Comparison of ENCODE assay signal across 16 cellular contexts in genomic region chr13:41897126-41897525, GRCh38.
DNase-seq lines count a peak whose midpoint lies in the region; ATAC-seq and TF ChIP-seq lines count a peak whose summit lies in the region.
"Had no signal": no experiment of that assay in that cellular context is flagged by ENCODE, and none has a peak within 500 bp of the region (broad histone marks: within the 10 kb centered on the region; RNA-seq: fewer than 3 reads in every experiment).

No MANE protein-coding gene starts in this region.

- no peaks in the 10 kb centered on the region for H3K27me3 ChIP-seq in SJCRH30
- H3K27me3 ChIP-seq in gastroesophageal sphincter = no peaks in the 10 kb centered on the region
- H3K27me3 ChIP-seq: BLaER1 treated with 17β-estradiol and CSF1 and Interleukin-3, amounts not matched to agents 10 nM and 100 nM had no signal

- DNase-seq in ELR (ENCODE audit: low read depth) (peak; percentile 17), amniotic epithelial cell (ENCODE audit: low read depth) (peak; percentile 52), fibroblast of mammary gland (ENCODE audit: low read depth) (peak; percentile 21), GM19238 (ENCODE audit: insufficient read length, low spot score) (no peak), SJCRH30 (no peak)
- no peak for DNase-seq in activated CD4-positive, alpha-beta T cell treated with anti-CD3 and anti-CD28 coated beads, Interleukin-2, amount 10 ng/mL, durations not matched to agents 7 days and 5 days
- DNase-seq: ACHN; Calu3; CD4-positive, CD25-positive, alpha-beta regulatory T cell; DMS 273 treated with DMSO at 0.1 percent for 48 hours; GDM1; GM23248; KG1 had no signal

- peaks cover 2% of the 10 kb centered on the region for H3K4me1 Mint-ChIP-seq in activated CD4-positive, alpha-beta T cell treated with anti-CD3 and anti-CD28 coated beads, Interleukin-2, amount 10 ng/mL, durations not matched to agents 7 days and 5 days

- no peaks in the 10 kb centered on the region for H3K36me3 ChIP-seq in SJCRH30
- H3K36me3 ChIP-seq in gastroesophageal sphincter = peaks cover 0 to 5% of the 10 kb centered on the region in 2 donors

- H3K36me3 Mint-ChIP-seq in activated CD4-positive, alpha-beta T cell treated with anti-CD3 and anti-CD28 coated beads, Interleukin-2, amount 10 ng/mL, durations not matched to agents 7 days and 5 days (ENCODE audit: low read depth) = peaks cover 16% of the 10 kb centered on the region

- H3K9me3 ChIP-seq in SJCRH30 (replicated peaks) = no peaks in the 10 kb centered on the region
- no peaks in the 10 kb centered on the region for H3K9me3 ChIP-seq in gastroesophageal sphincter

- no peak for TF ChIP-seq EP300 in gastroesophageal sphincter (IDR thresholded peaks at IDR 0.05)

- CTCF ChIA-PET in activated CD4-positive, alpha-beta T cell treated with anti-CD3 and anti-CD28 coated beads, Interleukin-2, amount 10 ng/mL, durations not matched to agents 7 days and 5 days (lab: Charles Lee) = interaction anchor here (1.6 kb wide), 1 partner anchor 10 kb away, joined by 3 read pairs; no protein-coding TSS in a partner anchor

- no peak overlapping the region for H3K4me3 ChIP-seq in fibroblast of mammary gland (ENCODE audit: control insufficient read depth, low read depth, low read length)
- H3K4me3 ChIP-seq in SJCRH30 = no peak overlapping the region
- H3K4me3 ChIP-seq in gastroesophageal sphincter = no peak overlapping the region
- H3K4me3 ChIP-seq: BLaER1 treated with 17β-estradiol and CSF1 and Interleukin-3, amounts not matched to agents 10 nM and 100 nM; GM23248 had no signal

- no peak for ATAC-seq in gastroesophageal sphincter

- no peaks in the 10 kb centered on the region for H3K4me1 ChIP-seq in SJCRH30
- H3K4me1 ChIP-seq in gastroesophageal sphincter = no peaks in the 10 kb centered on the region
- H3K4me1 ChIP-seq: BLaER1 treated with 17β-estradiol and CSF1 and Interleukin-3, amounts not matched to agents 10 nM and 100 nM had no signal

- TF ChIP-seq CTCF in fibroblast of mammary gland (conservative IDR thresholded peaks at IDR 0.05; ENCODE audit: control insufficient read depth, insufficient read depth, low read depth, low read length) = no peak
- TF ChIP-seq CTCF in gastroesophageal sphincter (IDR thresholded peaks at IDR 0.05) = no peak

- H3K27ac ChIP-seq in SJCRH30 = no peak overlapping the region
- H3K27ac ChIP-seq in gastroesophageal sphincter = no peak overlapping the region
- H3K27ac ChIP-seq: BLaER1 treated with 17β-estradiol and CSF1 and Interleukin-3, amounts not matched to agents 10 nM and 100 nM; GM23248 had no signal

- no peak overlapping the region for H3K27ac Mint-ChIP-seq in activated CD4-positive, alpha-beta T cell treated with anti-CD3 and anti-CD28 coated beads, Interleukin-2, amount 10 ng/mL, durations not matched to agents 7 days and 5 days
- H3K27ac Mint-ChIP-seq: CD4-positive, CD25-positive, alpha-beta regulatory T cell; IgD-negative memory B cell had no signal

- 86 to 91% methylated on average over 1 to 2 of the region's 2 CpGs for WGBS in gastroesophageal sphincter (ENCODE audit: low coverage in 1 of 2), 2 donors

- no peak overlapping the region for H3K4me3 Mint-ChIP-seq in activated CD4-positive, alpha-beta T cell treated with anti-CD3 and anti-CD28 coated beads, Interleukin-2, amount 10 ng/mL, durations not matched to agents 7 days and 5 days
- H3K4me3 Mint-ChIP-seq: CD4-positive, CD25-positive, alpha-beta regulatory T cell had no signal

- POLR2A ChIA-PET in activated CD4-positive, alpha-beta T cell treated with anti-CD3 and anti-CD28 coated beads, Interleukin-2, amount 10 ng/mL, durations not matched to agents 7 days and 5 days (lab: Charles Lee) = no interaction called here

- TF ChIP-seq POLR2A in gastroesophageal sphincter (IDR thresholded peaks at IDR 0.05) = no peak

- H3K9me3 Mint-ChIP-seq in activated CD4-positive, alpha-beta T cell treated with anti-CD3 and anti-CD28 coated beads, Interleukin-2, amount 10 ng/mL, durations not matched to agents 7 days and 5 days = no peaks in the 10 kb centered on the region

- H3K27me3 Mint-ChIP-seq in activated CD4-positive, alpha-beta T cell treated with anti-CD3 and anti-CD28 coated beads, Interleukin-2, amount 10 ng/mL, durations not matched to agents 7 days and 5 days = no peaks in the 10 kb centered on the region
- H3K27me3 Mint-ChIP-seq: CD4-positive, CD25-positive, alpha-beta regulatory T cell; IgD-negative memory B cell had no signal

Comparison
In these comparisons a context has a peak if more than half of its experiments do, and no peak if none do; other contexts are left out.
1. DNase-seq: peak in ELR (single experiment), amniotic epithelial cell (single experiment) and fibroblast of mammary gland (single experiment); none in activated CD4-positive, alpha-beta T cell treated with anti-CD3 and anti-CD28 coated beads, Interleukin-2, amount 10 ng/mL, durations not matched to agents 7 days and 5 days (single experiment), GM19238 (single experiment) and SJCRH30 (0 of 2).